ENCODE assay signal across 1 cellular context in genomic region chr1:162391790-162392563, GRCh38.
TF ChIP-seq lines count a peak whose summit lies in the region.

No MANE protein-coding gene starts in this region.

TF ChIP-seq in K562, 482 proteins besides CTCF, POLR2A, EP300 and RAD21 (continues in another document):
- no peak for TF ChIP-seq PHB (CRISPR knock-in tag; IDR thresholded peaks at IDR 0.05)
- TF ChIP-seq AFF4 (CRISPR knock-in tag; IDR thresholded peaks at IDR 0.05), result no peak
- no peak for TF ChIP-seq RFX5 (IDR thresholded peaks at IDR 0.05; ENCODE audit: low read depth, low read length)
- no peak for TF ChIP-seq EZH2 (IDR thresholded peaks at IDR 0.05; ENCODE audit: borderline replicate concordance, low read depth, low read length)
- no peak for TF ChIP-seq STAT6 (CRISPR knock-in tag; IDR thresholded peaks at IDR 0.05)
- peak; percentile 98 for TF ChIP-seq ZNF24 (IDR thresholded peaks at IDR 0.05)
- TF ChIP-seq ZNF239 (CRISPR knock-in tag; IDR thresholded peaks at IDR 0.05), result no peak
- TF ChIP-seq ARID3B (CRISPR knock-in tag; IDR thresholded peaks at IDR 0.05; ENCODE audit: borderline replicate concordance), result no peak
- TF ChIP-seq ZNF3 (CRISPR knock-in tag; IDR thresholded peaks at IDR 0.05), result no peak
- no peak for TF ChIP-seq RERE (CRISPR knock-in tag; IDR thresholded peaks at IDR 0.05; ENCODE audit: borderline replicate concordance)
- peak; percentile 35; the same call in 1 of the 2 replicates for TF ChIP-seq MTA2 (IDR thresholded peaks at IDR 0.05; ENCODE audit: low read depth)
- no peak for TF ChIP-seq SMAD1 (IDR thresholded peaks at IDR 0.05; ENCODE audit: low read depth, low read length, partially characterized antibody)
- TF ChIP-seq PTTG1 (tag; IDR thresholded peaks at IDR 0.05; ENCODE audit: low read depth), result no peak
- TF ChIP-seq XRCC4 (IDR thresholded peaks at IDR 0.05; ENCODE audit: extremely low read depth, insufficient read depth, insufficient read length), result no peak
- peak; percentile 78; the same call in 1 of the 2 replicates for TF ChIP-seq OTX1 (CRISPR knock-in tag; IDR thresholded peaks at IDR 0.05)
- no peak for TF ChIP-seq ZNF639 (CRISPR knock-in tag; conservative IDR thresholded peaks at IDR 0.05 in 1 of 2, IDR thresholded peaks at IDR 0.05 in 1 of 2)
- TF ChIP-seq ZNF57 (CRISPR knock-in tag; IDR thresholded peaks at IDR 0.05), result no peak
- TF ChIP-seq XRCC5 (IDR thresholded peaks at IDR 0.05; ENCODE audit: low read depth, low read length), result no peak
- no peak for TF ChIP-seq ZKSCAN3 (CRISPR knock-in tag; IDR thresholded peaks at IDR 0.05)
- peak; percentile 90 for TF ChIP-seq GATAD2A (IDR thresholded peaks at IDR 0.05)
- peak in 1 of 2 experiments; percentile 76; a peak in 2 of 4 replicates for TF ChIP-seq HDAC1 (IDR thresholded peaks at IDR 0.05)
- TF ChIP-seq ESRRB (CRISPR knock-in tag; IDR thresholded peaks at IDR 0.05; ENCODE audit: borderline replicate concordance), result no peak
- no peak for TF ChIP-seq PTBP1 (IDR thresholded peaks at IDR 0.05; ENCODE audit: low read depth, low read length)
- TF ChIP-seq CEBPG (CRISPR knock-in tag; IDR thresholded peaks at IDR 0.05), result no peak
- 0 out of 4 replicates have a peak, but pooled peaks of 1 of the 2 experiments have one; percentile 8 for TF ChIP-seq CEBPG (tag; conservative IDR thresholded peaks at IDR 0.05 in 1 of 2, IDR thresholded peaks at IDR 0.05 in 1 of 2)
- no peak for TF ChIP-seq ZNF121 (CRISPR knock-in tag; conservative IDR thresholded peaks at IDR 0.05)
- no peak; the same call in 1 of the 2 replicates for TF ChIP-seq ZNF175 (CRISPR knock-in tag; IDR thresholded peaks at IDR 0.05; ENCODE audit: low read depth)
- no peak for TF ChIP-seq SRSF1 (IDR thresholded peaks at IDR 0.05; ENCODE audit: low read depth, low read length)
- TF ChIP-seq ZNF134 (CRISPR knock-in tag; conservative IDR thresholded peaks at IDR 0.05), result no peak
- TF ChIP-seq SMARCB1 (IDR thresholded peaks at IDR 0.05; ENCODE audit: insufficient read length, low read depth), result no peak
- no peak for TF ChIP-seq ZNF76 (CRISPR knock-in tag; IDR thresholded peaks at IDR 0.05; ENCODE audit: borderline replicate concordance)
- no peak for TF ChIP-seq IRF9 (tag; IDR thresholded peaks at IDR 0.05)
- TF ChIP-seq ZNF586 (CRISPR knock-in tag; conservative IDR thresholded peaks at IDR 0.05), result no peak
- TF ChIP-seq MAFG (tag; conservative IDR thresholded peaks at IDR 0.05), result no peak
- TF ChIP-seq ZNF785 (CRISPR knock-in tag; IDR thresholded peaks at IDR 0.05), result no peak
- no peak for TF ChIP-seq ZZZ3 (IDR thresholded peaks at IDR 0.05)
- no peak for TF ChIP-seq TFAP4 (CRISPR knock-in tag; IDR thresholded peaks at IDR 0.05; ENCODE audit: borderline replicate concordance)
- no peak for TF ChIP-seq RBM39 (optimal IDR thresholded peaks at IDR 0.05; ENCODE audit: low read depth, low read length)
- TF ChIP-seq FOXM1 (IDR thresholded peaks at IDR 0.05; ENCODE audit: low read depth), result no peak
- TF ChIP-seq FOXM1 (CRISPR knock-in tag; IDR thresholded peaks at IDR 0.05; ENCODE audit: low read depth), result no peak
- TF ChIP-seq SMAD4 (CRISPR knock-in tag; conservative IDR thresholded peaks at IDR 0.05), result no peak
- TF ChIP-seq KDM4B (IDR thresholded peaks at IDR 0.05; ENCODE audit: borderline replicate concordance in 2 of 2, low read depth in 1 of 2), result no peak
- TF ChIP-seq KLF13 (tag; IDR thresholded peaks at IDR 0.05; ENCODE audit: borderline replicate concordance, low read depth), result no peak
- TF ChIP-seq VEZF1 (CRISPR knock-in tag; IDR thresholded peaks at IDR 0.05), result no peak
- TF ChIP-seq HNRNPH1 (optimal IDR thresholded peaks at IDR 0.05; ENCODE audit: low read depth, low read length), result no peak
- TF ChIP-seq ZFP30 (CRISPR knock-in tag; IDR thresholded peaks at IDR 0.05; ENCODE audit: borderline replicate concordance), result no peak
